Comparison of ENCODE assay signal across 21 cellular contexts in genomic region chr5:119083679-119084078, GRCh38. TPM values are rescaled to one million over a fixed set of nuclear protein-coding genes. Genes with fewer than 3 reads are reported as not detected.
DNase-seq lines count a peak whose midpoint lies in the region; ATAC-seq and TF ChIP-seq lines count a peak whose summit lies in the region.
"Had no signal": no experiment of that assay in that cellular context is flagged by ENCODE, and none has a peak within 500 bp of the region (broad histone marks: within the 10 kb centered on the region; RNA-seq: fewer than 3 reads in every experiment).

No MANE protein-coding gene starts in this region.

- intact Hi-C loops in right lobe of liver (cut with DNase I) = no loop called here

- DNase-seq in right lobe of liver (no peak), suprapubic skin (ENCODE audit: low spot score in 2 of 2) (no peak)
- no peak for DNase-seq in activated naive CD4-positive, alpha-beta T cell treated with Interleukin-2 at 50 U/mL for 16 hours
- DNase-seq in T-helper 2 cell treated with Interferon-gamma antibody and Interleukin-4, amounts not matched to agents 5 μg/mL and 100 μg/mL, for 36 hours (ENCODE audit: low spot score) = no peak
- DNase-seq: activated gamma-delta T cell; CD4-positive, alpha-beta memory T cell; colonic mucosa; EL; NCI-H1694; NCI-H510A treated with DMSO at 0.1 percent for 48 hours; Peyer's patch; right cardiac atrium; stimulated activated CD4-positive, alpha-beta T cell treated with anti-CD3 and anti-CD28 coated beads, Interleukin-2, amount 100 ng/mL, for 24 hours; WERI-Rb-1 had no signal

- H3K4me3 ChIP-seq in right lobe of liver (no peak overlapping the region), suprapubic skin (no peak overlapping the region)
- H3K4me3 ChIP-seq: colonic mucosa, Peyer's patch, tibial nerve had no signal

- H3K36me3 ChIP-seq in right lobe of liver = no peaks in the 10 kb centered on the region
- H3K36me3 ChIP-seq in suprapubic skin = no peaks in the 10 kb centered on the region
- H3K36me3 ChIP-seq: colonic mucosa, neutrophil, Peyer's patch, WERI-Rb-1 had no signal

- peaks cover 21% of the 10 kb centered on the region for H3K4me1 Mint-ChIP-seq in T-helper 2 cell treated with Interferon-gamma antibody and Interleukin-4, amounts not matched to agents 5 μg/mL and 100 μg/mL, for 36 hours (ENCODE audit: low read depth)

- H3K27ac ChIP-seq in right lobe of liver = no peak overlapping the region
- H3K27ac ChIP-seq in suprapubic skin = no peak overlapping the region
- H3K27ac ChIP-seq: colonic mucosa, epithelial cell of prostate, neutrophil, tibial nerve, WERI-Rb-1 had no signal

- H3K9me3 Mint-ChIP-seq in T-helper 2 cell treated with Interferon-gamma antibody and Interleukin-4, amounts not matched to agents 5 μg/mL and 100 μg/mL, for 36 hours = peaks cover 11% of the 10 kb centered on the region

- H3K27me3 ChIP-seq in right lobe of liver (no peaks in the 10 kb centered on the region), suprapubic skin (no peaks in the 10 kb centered on the region)
- H3K27me3 ChIP-seq: colonic mucosa, neutrophil, Peyer's patch, tibial nerve had no signal

- no peaks in the 10 kb centered on the region for H3K27me3 Mint-ChIP-seq in T-helper 2 cell treated with Interferon-gamma antibody and Interleukin-4, amounts not matched to agents 5 μg/mL and 100 μg/mL, for 36 hours (ENCODE audit: low read depth)
- H3K27me3 Mint-ChIP-seq: CD4-positive, alpha-beta memory T cell had no signal

- H3K9me3 ChIP-seq in right lobe of liver (no peaks in the 10 kb centered on the region), suprapubic skin (no peaks in the 10 kb centered on the region)
- H3K9me3 ChIP-seq: colonic mucosa, neutrophil, Peyer's patch had no signal

- no peak for TF ChIP-seq CTCF in right lobe of liver (IDR thresholded peaks at IDR 0.05)
- TF ChIP-seq CTCF in suprapubic skin (IDR thresholded peaks at IDR 0.05) = no peak

- no peak overlapping the region for H3K4me3 Mint-ChIP-seq in T-helper 2 cell treated with Interferon-gamma antibody and Interleukin-4, amounts not matched to agents 5 μg/mL and 100 μg/mL, for 36 hours

- H3K27ac Mint-ChIP-seq in T-helper 2 cell treated with Interferon-gamma antibody and Interleukin-4, amounts not matched to agents 5 μg/mL and 100 μg/mL, for 36 hours = no peak overlapping the region
- H3K27ac Mint-ChIP-seq: CD4-positive, alpha-beta memory T cell had no signal

- TF ChIP-seq EP300 in suprapubic skin (IDR thresholded peaks at IDR 0.05) = no peak

- ATAC-seq in GM18498 (IDR thresholded peaks at IDR 0.05; ENCODE audit: unreplicated experiment) (peak; percentile 65), GM19468 (IDR thresholded peaks at IDR 0.05; ENCODE audit: extremely low read depth, unreplicated experiment) (peak; percentile 56), HG02798 (IDR thresholded peaks at IDR 0.05; ENCODE audit: poor library complexity, unreplicated experiment) (peak; percentile 75), HG03571 (IDR thresholded peaks at IDR 0.05; ENCODE audit: unreplicated experiment) (peak; percentile 46), right lobe of liver (no peak)
- ATAC-seq: right cardiac atrium had no signal

- peaks cover 22% of the 10 kb centered on the region for H3K36me3 Mint-ChIP-seq in T-helper 2 cell treated with Interferon-gamma antibody and Interleukin-4, amounts not matched to agents 5 μg/mL and 100 μg/mL, for 36 hours (ENCODE audit: low read depth)

- TF ChIP-seq POLR2A in right lobe of liver (IDR thresholded peaks at IDR 0.05) (no peak), suprapubic skin (IDR thresholded peaks at IDR 0.05) (no peak)

- H3K4me1 ChIP-seq in right lobe of liver (no peaks in the 10 kb centered on the region), suprapubic skin (peaks cover 26% of the 10 kb centered on the region)
- H3K4me1 ChIP-seq: colonic mucosa had no signal

- WGBS in right lobe of liver (ENCODE audit: insufficient coverage, low coverage, low lambda C conversion rate, missing lambda C conversion rate) = 100% methylated on average over 1 of the region's 3 CpGs
- WGBS in suprapubic skin = 94% methylated on average over 3 of the region's 3 CpGs

RNA-seq across cellular contexts. Expression of gene DMXL1, which starts 12.8 kb away (rescaled TPM):
- 10 to 100 TPM; 19.1 to 25.6 (median 22.9) TPM for total RNA-seq in right lobe of liver
- 10 to 100 TPM; 38.8 to 79.1 (median 47.9) TPM for total RNA-seq in suprapubic skin

Comparison
In these comparisons a context has a peak if more than half of its experiments do, and no peak if none do; other contexts are left out.
1. ATAC-seq: peak in GM18498 (single experiment), GM19468 (single experiment), HG02798 (single experiment) and HG03571 (single experiment); none in right lobe of liver (0 of 4).